35 cellular contexts compared by ENCODE assay signal in the genomic region with DNA sequence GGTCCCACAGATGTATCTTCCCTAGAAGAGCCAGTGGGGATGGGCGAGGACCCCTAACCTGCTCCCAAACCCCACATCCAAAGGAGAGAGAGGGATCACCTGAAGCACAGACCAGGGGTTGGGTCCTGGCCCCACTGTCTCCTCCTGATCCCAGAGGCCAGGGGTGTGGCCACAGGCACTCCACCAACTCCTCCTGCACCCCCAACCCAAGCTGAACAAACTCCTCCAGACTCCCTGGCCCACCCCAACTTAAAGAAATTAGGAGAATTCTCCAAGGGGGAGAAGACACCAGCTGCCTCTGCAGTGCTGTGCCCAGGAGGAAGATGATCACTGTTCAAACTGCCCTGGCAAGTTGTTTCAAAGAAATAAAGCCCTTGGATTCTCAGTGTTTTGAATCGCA. TPM values are rescaled to one million over a fixed set of nuclear protein-coding genes. Genes with fewer than 3 reads are reported as not detected.
"Had no signal": no experiment of that assay in that cellular context is flagged by ENCODE, and none has a peak within 500 bp of the region (broad histone marks: within the 10 kb centered on the region; RNA-seq: fewer than 3 reads in every experiment).

No MANE protein-coding gene starts in this region.

- H3K4me3 ChIP-seq: ascending aorta, breast epithelium had no signal

- H3K4me1 ChIP-seq: ascending aorta, breast epithelium had no signal

- H3K27me3 ChIP-seq: ascending aorta, breast epithelium had no signal

- ATAC-seq: activated CD8-positive, alpha-beta T cell treated with anti-CD3 and anti-CD28 coated beads for 36 hours; activated naive CD4-positive, alpha-beta T cell treated with anti-CD3 and anti-CD28 coated beads, Interleukin-2, amount 50 U/mL, for 72 hours; activated T-cell treated with anti-CD3 and anti-CD28 coated beads, Interleukin-2, amount 50 U/mL, for 4 hours had no signal

- H3K36me3 Mint-ChIP-seq: activated CD4-positive, alpha-beta memory T cell treated with anti-CD3 and anti-CD28 coated beads for 36 hours; activated naive CD4-positive, alpha-beta T cell treated with anti-CD3 and anti-CD28 coated beads, Interleukin-2, amount 10 ng/mL, durations not matched to agents 7 days and 5 days; activated naive CD4-positive, alpha-beta T cell treated with anti-CD3 and anti-CD28 coated beads, Interleukin-2, amount 50 U/mL, for 72 hours; activated naive CD8-positive, alpha-beta T cell treated with anti-CD3 and anti-CD28 coated beads for 36 hours; brain had no signal

- H3K4me1 Mint-ChIP-seq: activated B cell treated with CpG ODN at 0.5 μM for 24 hours; activated CD4-positive, alpha-beta T cell treated with anti-CD3 and anti-CD28 coated beads, Interleukin-2, amount 10 ng/mL, durations not matched to agents 24 days and 14 days; activated naive CD4-positive, alpha-beta T cell treated with anti-CD3 and anti-CD28 coated beads, Interleukin-2, amount 10 ng/mL, durations not matched to agents 7 days and 5 days; activated naive CD8-positive, alpha-beta T cell treated with anti-CD3 and anti-CD28 coated beads for 36 hours; brain had no signal

- H3K9me3 ChIP-seq: ascending aorta, breast epithelium had no signal

- H3K27ac ChIP-seq: ascending aorta, breast epithelium, VCaP had no signal

- H3K36me3 ChIP-seq: ascending aorta, breast epithelium had no signal

- H3K4me3 Mint-ChIP-seq: activated B cell treated with CpG ODN at 0.5 μM for 24 hours; activated CD4-positive, alpha-beta memory T cell treated with anti-CD3 and anti-CD28 coated beads for 36 hours; activated CD4-positive, alpha-beta T cell treated with anti-CD3 and anti-CD28 coated beads, Interleukin-2, amount 10 ng/mL, durations not matched to agents 24 days and 14 days; activated CD8-positive, alpha-beta T cell treated with anti-CD3 and anti-CD28 coated beads for 36 hours; activated naive CD4-positive, alpha-beta T cell treated with anti-CD3 and anti-CD28 coated beads, Interleukin-2, amount 10 ng/mL, durations not matched to agents 7 days and 5 days; activated naive CD8-positive, alpha-beta T cell treated with anti-CD3 and anti-CD28 coated beads for 36 hours; activated T-cell treated with anti-CD3 and anti-CD28 coated beads, Interleukin-2, amount 50 U/mL, for 4 hours; brain; T-helper 1 cell treated with Interleukin-12 subunit alpha and Interleukin-12 subunit beta and Interleukin-4 antibody, amounts not matched to agents 30 μg/mL and 1 μg/mL, for 36 hours; T-helper 2 cell treated with Interferon-gamma antibody and Interleukin-4, amounts not matched to agents 5 μg/mL and 100 μg/mL, for 36 hours had no signal

- H3K27ac Mint-ChIP-seq: activated B cell treated with CpG ODN at 0.5 μM for 24 hours; activated CD4-positive, alpha-beta memory T cell treated with anti-CD3 and anti-CD28 coated beads for 36 hours; activated CD4-positive, alpha-beta T cell treated with anti-CD3 and anti-CD28 coated beads, Interleukin-2, amount 10 ng/mL, durations not matched to agents 24 days and 14 days; activated CD8-positive, alpha-beta T cell treated with anti-CD3 and anti-CD28 coated beads for 36 hours; activated naive CD4-positive, alpha-beta T cell treated with anti-CD3 and anti-CD28 coated beads, Interleukin-2, amount 10 ng/mL, durations not matched to agents 7 days and 5 days; activated naive CD4-positive, alpha-beta T cell treated with anti-CD3 and anti-CD28 coated beads, Interleukin-2, amount 50 U/mL, for 72 hours; activated naive CD8-positive, alpha-beta T cell treated with anti-CD3 and anti-CD28 coated beads for 36 hours; activated T-helper 2 cell treated with anti-CD3 and anti-CD28 coated beads, Interferon-gamma antibody, Interleukin-2, Interleukin-4, amounts not matched to agents 10 μg/mL and 5 μg/mL and 100 μg/mL, durations not matched to agents 14 hours and 24 hours and 36 hours; brain; T-helper 1 cell treated with Interleukin-12 subunit alpha and Interleukin-12 subunit beta and Interleukin-4 antibody, amounts not matched to agents 30 μg/mL and 1 μg/mL, for 36 hours; T-helper 2 cell treated with Interferon-gamma antibody and Interleukin-4, amounts not matched to agents 5 μg/mL and 100 μg/mL, for 36 hours had no signal

- DNase-seq: activated B cell treated with CpG ODN at 0.5 μM for 24 hours; activated CD4-positive, alpha-beta memory T cell treated with anti-CD3 and anti-CD28 coated beads for 36 hours; activated CD4-positive, alpha-beta T cell treated with anti-CD3 and anti-CD28 coated beads for 4 hours; activated CD4-positive, alpha-beta T cell treated with anti-CD3 and anti-CD28 coated beads, Interleukin-2, amount 10 ng/mL, durations not matched to agents 24 days and 14 days; activated CD4-positive, alpha-beta T cell treated with anti-CD3 and anti-CD28 coated beads, Interleukin-2, amount 50 U/mL, for 1 hour; activated CD4-positive, alpha-beta T cell treated with anti-CD3 and anti-CD28 coated beads, Interleukin-2, amount 50 U/mL, for 4 hours; activated CD4-positive, CD25-positive, alpha-beta regulatory T cell treated with anti-CD3 and anti-CD28 coated beads, Interleukin-2, amount 50 U/mL, for 72 hours; activated CD8-positive, alpha-beta memory T cell treated with anti-CD3 and anti-CD28 coated beads, Interleukin-2, amount 50 U/mL, for 4 hours; activated CD8-positive, alpha-beta T cell treated with anti-CD3 and anti-CD28 coated beads for 36 hours; activated effector memory CD4-positive, alpha-beta T cell treated with Interleukin-2 at 50 U/mL for 16 hours; activated gamma-delta T cell; activated naive CD4-positive, alpha-beta T cell treated with anti-CD3 and anti-CD28 coated beads, Interleukin-2, amount 10 ng/mL, durations not matched to agents 7 days and 5 days; activated naive CD4-positive, alpha-beta T cell treated with Interleukin-2 at 50 U/mL for 16 hours; activated naive CD8-positive, alpha-beta T cell treated with anti-CD3 and anti-CD28 coated beads for 36 hours; activated T-cell treated with anti-CD3 and anti-CD28 coated beads for 4 hours; activated T-cell treated with anti-CD3 and anti-CD28 coated beads, Interleukin-2, amount 50 U/mL, for 1 hour; activated T-cell treated with anti-CD3 and anti-CD28 coated beads, Interleukin-2, amount 50 U/mL, for 4 hours; amygdala; anterior cingulate cortex; central memory CD4-positive, alpha-beta T cell; T-helper 1 cell; T-helper 2 cell; T-helper 9 cell had no signal

- H3K9me3 Mint-ChIP-seq: activated B cell treated with CpG ODN at 0.5 μM for 24 hours; activated CD4-positive, alpha-beta memory T cell treated with anti-CD3 and anti-CD28 coated beads for 36 hours; activated CD4-positive, alpha-beta T cell treated with anti-CD3 and anti-CD28 coated beads, Interleukin-2, amount 10 ng/mL, durations not matched to agents 24 days and 14 days; activated CD8-positive, alpha-beta T cell treated with anti-CD3 and anti-CD28 coated beads for 36 hours; activated naive CD4-positive, alpha-beta T cell treated with anti-CD3 and anti-CD28 coated beads, Interleukin-2, amount 10 ng/mL, durations not matched to agents 7 days and 5 days; activated naive CD4-positive, alpha-beta T cell treated with anti-CD3 and anti-CD28 coated beads, Interleukin-2, amount 50 U/mL, for 72 hours; activated naive CD8-positive, alpha-beta T cell treated with anti-CD3 and anti-CD28 coated beads for 36 hours; activated T-cell treated with anti-CD3 and anti-CD28 coated beads, Interleukin-2, amount 50 U/mL, for 4 hours; activated T-helper 2 cell treated with anti-CD3 and anti-CD28 coated beads, Interferon-gamma antibody, Interleukin-2, Interleukin-4, amounts not matched to agents 10 μg/mL and 5 μg/mL and 100 μg/mL, durations not matched to agents 14 hours and 24 hours and 36 hours; T-helper 1 cell treated with Interleukin-12 subunit alpha and Interleukin-12 subunit beta and Interleukin-4 antibody, amounts not matched to agents 30 μg/mL and 1 μg/mL, for 36 hours; T-helper 2 cell treated with Interferon-gamma antibody and Interleukin-4, amounts not matched to agents 5 μg/mL and 100 μg/mL, for 36 hours had no signal

RNA-seq across cellular contexts. Expression of a gene that starts 4.5 kb away (rescaled TPM):
- total RNA-seq: activated B cell treated with CpG ODN at 0.5 μM for 24 hours; activated CD4-positive, alpha-beta memory T cell treated with anti-CD3 and anti-CD28 coated beads for 36 hours; activated CD4-positive, alpha-beta T cell treated with anti-CD3 and anti-CD28 coated beads, Interleukin-2, amount 10 ng/mL, durations not matched to agents 24 days and 14 days; activated CD8-positive, alpha-beta memory T cell treated with anti-CD3 and anti-CD28 coated beads for 36 hours; activated CD8-positive, alpha-beta T cell treated with anti-CD3 and anti-CD28 coated beads for 36 hours; activated naive CD4-positive, alpha-beta T cell treated with anti-CD3 and anti-CD28 coated beads, Interleukin-2, amount 50 U/mL, for 72 hours; activated naive CD8-positive, alpha-beta T cell treated with anti-CD3 and anti-CD28 coated beads for 36 hours; activated T-cell treated with anti-CD3 and anti-CD28 coated beads, Interleukin-2, amount 50 U/mL, for 4 hours; activated T-helper 2 cell treated with anti-CD3 and anti-CD28 coated beads, Interferon-gamma antibody, Interleukin-2, Interleukin-4, amounts not matched to agents 10 μg/mL and 5 μg/mL and 100 μg/mL, durations not matched to agents 14 hours and 24 hours and 36 hours; ascending aorta; breast epithelium; cardiac septum; cerebellum had no signal
- polyA plus RNA-seq: adipose tissue had no signal

RNA-seq across cellular contexts. Expression of a gene that starts 22.2 kb away (rescaled TPM):
- total RNA-seq: activated B cell treated with CpG ODN at 0.5 μM for 24 hours; activated CD4-positive, alpha-beta memory T cell treated with anti-CD3 and anti-CD28 coated beads for 36 hours; activated CD4-positive, alpha-beta T cell treated with anti-CD3 and anti-CD28 coated beads, Interleukin-2, amount 10 ng/mL, durations not matched to agents 24 days and 14 days; activated CD8-positive, alpha-beta memory T cell treated with anti-CD3 and anti-CD28 coated beads for 36 hours; activated CD8-positive, alpha-beta T cell treated with anti-CD3 and anti-CD28 coated beads for 36 hours; activated naive CD4-positive, alpha-beta T cell treated with anti-CD3 and anti-CD28 coated beads, Interleukin-2, amount 50 U/mL, for 72 hours; activated naive CD8-positive, alpha-beta T cell treated with anti-CD3 and anti-CD28 coated beads for 36 hours; activated T-cell treated with anti-CD3 and anti-CD28 coated beads, Interleukin-2, amount 50 U/mL, for 4 hours; activated T-helper 2 cell treated with anti-CD3 and anti-CD28 coated beads, Interferon-gamma antibody, Interleukin-2, Interleukin-4, amounts not matched to agents 10 μg/mL and 5 μg/mL and 100 μg/mL, durations not matched to agents 14 hours and 24 hours and 36 hours; ascending aorta; breast epithelium; cardiac septum; cerebellum had no signal
- polyA plus RNA-seq: adipose tissue had no signal

RNA-seq across cellular contexts. Expression of a gene that starts 23.0 kb away (rescaled TPM):
- total RNA-seq: activated B cell treated with CpG ODN at 0.5 μM for 24 hours; activated CD4-positive, alpha-beta memory T cell treated with anti-CD3 and anti-CD28 coated beads for 36 hours; activated CD4-positive, alpha-beta T cell treated with anti-CD3 and anti-CD28 coated beads, Interleukin-2, amount 10 ng/mL, durations not matched to agents 24 days and 14 days; activated CD8-positive, alpha-beta memory T cell treated with anti-CD3 and anti-CD28 coated beads for 36 hours; activated CD8-positive, alpha-beta T cell treated with anti-CD3 and anti-CD28 coated beads for 36 hours; activated naive CD4-positive, alpha-beta T cell treated with anti-CD3 and anti-CD28 coated beads, Interleukin-2, amount 50 U/mL, for 72 hours; activated naive CD8-positive, alpha-beta T cell treated with anti-CD3 and anti-CD28 coated beads for 36 hours; activated T-cell treated with anti-CD3 and anti-CD28 coated beads, Interleukin-2, amount 50 U/mL, for 4 hours; activated T-helper 2 cell treated with anti-CD3 and anti-CD28 coated beads, Interferon-gamma antibody, Interleukin-2, Interleukin-4, amounts not matched to agents 10 μg/mL and 5 μg/mL and 100 μg/mL, durations not matched to agents 14 hours and 24 hours and 36 hours; ascending aorta; breast epithelium; cardiac septum had no signal

RNA-seq across cellular contexts. Expression of a gene that starts 53.1 kb away (rescaled TPM):
- total RNA-seq: activated B cell treated with CpG ODN at 0.5 μM for 24 hours; activated CD4-positive, alpha-beta memory T cell treated with anti-CD3 and anti-CD28 coated beads for 36 hours; activated CD4-positive, alpha-beta T cell treated with anti-CD3 and anti-CD28 coated beads, Interleukin-2, amount 10 ng/mL, durations not matched to agents 24 days and 14 days; activated CD8-positive, alpha-beta memory T cell treated with anti-CD3 and anti-CD28 coated beads for 36 hours; activated CD8-positive, alpha-beta T cell treated with anti-CD3 and anti-CD28 coated beads for 36 hours; activated naive CD4-positive, alpha-beta T cell treated with anti-CD3 and anti-CD28 coated beads, Interleukin-2, amount 50 U/mL, for 72 hours; activated naive CD8-positive, alpha-beta T cell treated with anti-CD3 and anti-CD28 coated beads for 36 hours; activated T-cell treated with anti-CD3 and anti-CD28 coated beads, Interleukin-2, amount 50 U/mL, for 4 hours; activated T-helper 2 cell treated with anti-CD3 and anti-CD28 coated beads, Interferon-gamma antibody, Interleukin-2, Interleukin-4, amounts not matched to agents 10 μg/mL and 5 μg/mL and 100 μg/mL, durations not matched to agents 14 hours and 24 hours and 36 hours; ascending aorta; cardiac septum; cerebellum had no signal
